Comparison of ENCODE assay signal across 8 cellular contexts in the genomic region with DNA sequence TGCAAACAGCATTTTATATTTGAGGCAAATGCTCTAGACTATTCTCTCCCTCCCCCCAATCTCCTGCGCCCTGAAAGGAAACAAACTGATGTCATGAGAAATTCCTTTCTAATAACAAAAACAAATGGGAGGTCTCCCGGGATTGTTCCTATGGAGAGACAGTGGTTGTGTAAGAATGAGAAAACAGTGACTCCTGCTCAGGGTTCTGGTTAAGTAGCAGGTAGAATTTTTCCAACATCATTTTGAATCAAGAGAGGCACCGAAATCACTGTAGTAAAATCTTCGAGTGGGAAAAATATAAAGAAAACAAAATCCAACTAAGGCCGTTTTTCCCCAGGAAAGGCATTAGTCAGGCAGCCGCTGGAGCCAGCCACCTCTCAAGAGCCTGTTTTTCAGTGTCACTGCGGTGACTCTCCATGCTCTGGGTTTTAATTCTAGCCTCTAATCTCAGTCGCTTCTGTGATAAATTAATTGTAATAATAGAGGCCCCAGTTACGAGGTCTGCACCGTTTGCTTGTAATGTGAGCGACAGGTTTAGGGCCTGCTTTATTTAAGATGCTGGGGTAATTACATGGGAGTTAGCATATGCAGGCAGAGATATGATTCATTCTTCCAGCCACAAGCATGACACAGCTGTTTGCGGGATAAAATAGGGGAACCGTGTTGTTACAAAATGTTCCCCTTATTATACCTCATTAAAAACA.
DNase-seq lines count a peak whose midpoint lies in the region; TF ChIP-seq lines count a peak whose summit lies in the region.

No MANE protein-coding gene starts in this region.

- no peak overlapping the region for H3K9ac ChIP-seq in mesendoderm (ENCODE audit: low read length)

- H3K56ac ChIP-seq in mesendoderm (ENCODE audit: low read length) = peak overlapping the region; percentile 28

- H3K18ac ChIP-seq in mesendoderm (ENCODE audit: low read length) = peak overlapping the region; percentile 89

- H2BK5ac ChIP-seq in mesendoderm (ENCODE audit: low read length) = no peak overlapping the region

- no peak overlapping the region for H3K4me3 Mint-ChIP-seq in CD14-positive monocyte

- no peaks in the 10 kb centered on the region for H3K36me3 Mint-ChIP-seq in CD14-positive monocyte

- H3K27ac ChIP-seq in brain microvascular endothelial cell = peak overlapping the region; percentile 96
- H3K27ac ChIP-seq in mesendoderm (ENCODE audit: low read depth, low read length) = peak overlapping the region; percentile 70

- H3K36me3 ChIP-seq in brain microvascular endothelial cell (replicated peaks) (no peaks in the 10 kb centered on the region), mesendoderm (ENCODE audit: control insufficient read depth, insufficient read depth, low read length) (no peaks in the 10 kb centered on the region)

- no peak overlapping the region for H2BK120ac ChIP-seq in mesendoderm (ENCODE audit: low read depth, low read length)

- H3K4me1 Mint-ChIP-seq in CD14-positive monocyte = peaks cover 43% of the 10 kb centered on the region

- no CpG with 5 or more reads among the region's 13 CpGs for WGBS in mesendoderm (ENCODE audit: extremely low coverage, insufficient coverage, low lambda C conversion rate)

- peaks cover 4% of the 10 kb centered on the region for H3K4me1 ChIP-seq in mesendoderm (ENCODE audit: control insufficient read depth, low read depth, low read length)

- H3K4ac ChIP-seq in mesendoderm (ENCODE audit: low read depth, low read length) = no peak overlapping the region

- H3K27me3 ChIP-seq in brain microvascular endothelial cell (replicated peaks) (no peaks in the 10 kb centered on the region), mesendoderm (ENCODE audit: insufficient read depth, low read length, poor library complexity) (no peaks in the 10 kb centered on the region)

- TF ChIP-seq CTCF in CD14-positive monocyte (IDR thresholded peaks at IDR 0.05) (no peak), brain microvascular endothelial cell (IDR thresholded peaks at IDR 0.05; ENCODE audit: low read depth, low read length, missing control alignments) (no peak)

- no peak overlapping the region for H4K5ac ChIP-seq in mesendoderm (ENCODE audit: low read length)

- H3K4me2 ChIP-seq in mesendoderm (ENCODE audit: low read length) = no peak overlapping the region

- intact Hi-C loops in CD14-positive monocyte (cut with micrococcal nuclease) = loop anchor here in 1 of 2 donors (5.0 kb wide), 1 partner anchor 78 kb away; the partner anchor contains the start of gene RNF220

- no peaks in the 10 kb centered on the region for H3K79me1 ChIP-seq in mesendoderm (ENCODE audit: low read length)

- H3K4me3 ChIP-seq in brain microvascular endothelial cell (ENCODE audit: low read depth, low read length) (peak overlapping the region; percentile 24), mesendoderm (ENCODE audit: low read length) (no peak overlapping the region)

- in situ Hi-C loops in brain microvascular endothelial cell (cut with HindIII; ENCODE audit: low pct_ligation_motif_present, low sequenced_read_pairs) = no loop called here

- H2AK5ac ChIP-seq in mesendoderm (ENCODE audit: low read length) = no peak overlapping the region

- no peak overlapping the region for H4K8ac ChIP-seq in mesendoderm (ENCODE audit: low read depth, low read length)

- H3K27me3 Mint-ChIP-seq in CD14-positive monocyte (ENCODE audit: low read depth in 3 of 3) = peaks cover 0 to 4% (median 1%) of the 10 kb centered on the region in 3 donors

- H3K27ac Mint-ChIP-seq in CD14-positive monocyte = peak overlapping the region; percentile 82 to 91 (median 89)

- H2BK15ac ChIP-seq in mesendoderm (replicated peaks; ENCODE audit: low read depth) = no peak overlapping the region

- peaks cover 0 to 3% (median 0%) of the 10 kb centered on the region in 7 donors for H3K9me3 Mint-ChIP-seq in CD14-positive monocyte

- no peak overlapping the region for H3K23ac ChIP-seq in mesendoderm (ENCODE audit: low read length)

- H3K79me2 ChIP-seq in mesendoderm (ENCODE audit: control insufficient read depth, insufficient read depth, low read length) = no peaks in the 10 kb centered on the region

- DNase-seq in CD14-positive monocyte (ENCODE audit: low spot score) (peak; percentile 64), NCI-H1417 (lab: John Stamatoyannopoulos, UW) (peak in 2 of 3 experiments; percentile 69 to 95), brain microvascular endothelial cell (peak; percentile 83), mesendoderm (peak; percentile 85), NCI-H345 (lab: John Stamatoyannopoulos, UW) (no peak), NCI-H748 (lab: John Stamatoyannopoulos, UW; ENCODE audit: unreplicated experiment) (no peak), cerebellar nuclear complex (lab: John Stamatoyannopoulos, UW) (no peak), NCI-H2029 treated with DMSO at 0.1 percent for 48 hours (lab: John Stamatoyannopoulos, UW) (no peak)

Comparison
In these comparisons a context has a peak if more than half of its experiments do, and no peak if none do; other contexts are left out.
1. DNase-seq: peak in CD14-positive monocyte (single experiment), NCI-H1417 (2 of 3), brain microvascular endothelial cell (single experiment) and mesendoderm (single experiment); none in NCI-H345 (single experiment), NCI-H748 (single experiment), cerebellar nuclear complex (0 of 2) and NCI-H2029 treated with DMSO at 0.1 percent for 48 hours (single experiment).